In the genomic region with DNA sequence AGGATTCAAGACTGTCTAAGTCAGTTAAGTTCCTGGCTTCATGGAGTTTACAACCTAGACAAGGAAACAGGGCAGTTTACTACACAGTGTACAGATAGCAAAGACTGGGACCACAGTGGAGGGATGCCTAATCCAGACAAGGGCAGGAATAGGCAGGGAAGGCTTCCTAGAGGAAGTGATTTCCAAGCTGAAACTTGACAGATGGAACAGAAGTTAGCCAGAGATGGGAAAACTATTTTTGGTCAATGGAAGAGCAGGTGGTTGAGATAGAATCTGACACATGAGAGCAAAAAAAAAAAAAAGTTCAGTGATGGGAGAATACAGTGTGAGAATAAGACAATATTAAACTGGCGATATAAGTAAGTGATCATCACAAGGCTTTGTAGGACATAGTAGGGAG, we compare ENCODE assay signal across 3 cellular contexts.
TF ChIP-seq lines count a peak whose summit lies in the region.

No MANE protein-coding gene starts in this region.

TF ChIP-seq in A549, 52 proteins besides CTCF, POLR2A, EP300 and RAD21 (continued from another document):
- TF ChIP-seq, protein P1, sequence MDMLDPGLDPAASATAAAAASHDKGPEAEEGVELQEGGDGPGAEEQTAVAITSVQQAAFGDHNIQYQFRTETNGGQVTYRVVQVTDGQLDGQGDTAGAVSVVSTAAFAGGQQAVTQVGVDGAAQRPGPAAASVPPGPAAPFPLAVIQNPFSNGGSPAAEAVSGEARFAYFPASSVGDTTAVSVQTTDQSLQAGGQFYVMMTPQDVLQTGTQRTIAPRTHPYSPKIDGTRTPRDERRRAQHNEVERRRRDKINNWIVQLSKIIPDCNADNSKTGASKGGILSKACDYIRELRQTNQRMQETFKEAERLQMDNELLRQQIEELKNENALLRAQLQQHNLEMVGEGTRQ (IDR thresholded peaks at IDR 0.05), result no peak
- no peak for TF ChIP-seq SMC3 (IDR thresholded peaks at IDR 0.05)

TF ChIP-seq in HCT116, 20 proteins besides CTCF, POLR2A, EP300 and RAD21 (continued from another document):
- TF ChIP-seq, protein P2, sequence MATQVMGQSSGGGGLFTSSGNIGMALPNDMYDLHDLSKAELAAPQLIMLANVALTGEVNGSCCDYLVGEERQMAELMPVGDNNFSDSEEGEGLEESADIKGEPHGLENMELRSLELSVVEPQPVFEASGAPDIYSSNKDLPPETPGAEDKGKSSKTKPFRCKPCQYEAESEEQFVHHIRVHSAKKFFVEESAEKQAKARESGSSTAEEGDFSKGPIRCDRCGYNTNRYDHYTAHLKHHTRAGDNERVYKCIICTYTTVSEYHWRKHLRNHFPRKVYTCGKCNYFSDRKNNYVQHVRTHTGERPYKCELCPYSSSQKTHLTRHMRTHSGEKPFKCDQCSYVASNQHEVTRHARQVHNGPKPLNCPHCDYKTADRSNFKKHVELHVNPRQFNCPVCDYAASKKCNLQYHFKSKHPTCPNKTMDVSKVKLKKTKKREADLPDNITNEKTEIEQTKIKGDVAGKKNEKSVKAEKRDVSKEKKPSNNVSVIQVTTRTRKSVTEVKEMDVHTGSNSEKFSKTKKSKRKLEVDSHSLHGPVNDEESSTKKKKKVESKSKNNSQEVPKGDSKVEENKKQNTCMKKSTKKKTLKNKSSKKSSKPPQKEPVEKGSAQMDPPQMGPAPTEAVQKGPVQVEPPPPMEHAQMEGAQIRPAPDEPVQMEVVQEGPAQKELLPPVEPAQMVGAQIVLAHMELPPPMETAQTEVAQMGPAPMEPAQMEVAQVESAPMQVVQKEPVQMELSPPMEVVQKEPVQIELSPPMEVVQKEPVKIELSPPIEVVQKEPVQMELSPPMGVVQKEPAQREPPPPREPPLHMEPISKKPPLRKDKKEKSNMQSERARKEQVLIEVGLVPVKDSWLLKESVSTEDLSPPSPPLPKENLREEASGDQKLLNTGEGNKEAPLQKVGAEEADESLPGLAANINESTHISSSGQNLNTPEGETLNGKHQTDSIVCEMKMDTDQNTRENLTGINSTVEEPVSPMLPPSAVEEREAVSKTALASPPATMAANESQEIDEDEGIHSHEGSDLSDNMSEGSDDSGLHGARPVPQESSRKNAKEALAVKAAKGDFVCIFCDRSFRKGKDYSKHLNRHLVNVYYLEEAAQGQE (IDR thresholded peaks at IDR 0.05; ENCODE audit: low read depth), result no peak
- TF ChIP-seq EZH2 (IDR thresholded peaks at IDR 0.05), result no peak
- TF ChIP-seq ZNF274 (IDR thresholded peaks at IDR 0.05; ENCODE audit: low read depth, low read length), result no peak
- no peak for TF ChIP-seq EGR1 (IDR thresholded peaks at IDR 0.05; ENCODE audit: low read depth)

TF ChIP-seq in liver, 16 proteins besides CTCF, POLR2A, EP300 and RAD21:
- TF ChIP-seq, protein P2 (IDR thresholded peaks at IDR 0.05), result no peak
- TF ChIP-seq YY1 (IDR thresholded peaks at IDR 0.05), result no peak
- TF ChIP-seq, protein P3, sequence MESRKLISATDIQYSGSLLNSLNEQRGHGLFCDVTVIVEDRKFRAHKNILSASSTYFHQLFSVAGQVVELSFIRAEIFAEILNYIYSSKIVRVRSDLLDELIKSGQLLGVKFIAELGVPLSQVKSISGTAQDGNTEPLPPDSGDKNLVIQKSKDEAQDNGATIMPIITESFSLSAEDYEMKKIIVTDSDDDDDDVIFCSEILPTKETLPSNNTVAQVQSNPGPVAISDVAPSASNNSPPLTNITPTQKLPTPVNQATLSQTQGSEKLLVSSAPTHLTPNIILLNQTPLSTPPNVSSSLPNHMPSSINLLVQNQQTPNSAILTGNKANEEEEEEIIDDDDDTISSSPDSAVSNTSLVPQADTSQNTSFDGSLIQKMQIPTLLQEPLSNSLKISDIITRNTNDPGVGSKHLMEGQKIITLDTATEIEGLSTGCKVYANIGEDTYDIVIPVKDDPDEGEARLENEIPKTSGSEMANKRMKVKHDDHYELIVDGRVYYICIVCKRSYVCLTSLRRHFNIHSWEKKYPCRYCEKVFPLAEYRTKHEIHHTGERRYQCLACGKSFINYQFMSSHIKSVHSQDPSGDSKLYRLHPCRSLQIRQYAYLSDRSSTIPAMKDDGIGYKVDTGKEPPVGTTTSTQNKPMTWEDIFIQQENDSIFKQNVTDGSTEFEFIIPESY (IDR thresholded peaks at IDR 0.05), result no peak
- no peak for TF ChIP-seq HNF4A (conservative IDR thresholded peaks at IDR 0.05)
- TF ChIP-seq GABPA (IDR thresholded peaks at IDR 0.05 in 1 of 2, conservative IDR thresholded peaks at IDR 0.05 in 1 of 2), result no peak
- no peak for TF ChIP-seq SP1 (IDR thresholded peaks at IDR 0.05)
- TF ChIP-seq FOXA2 (IDR thresholded peaks at IDR 0.05), result no peak
- no peak for TF ChIP-seq TAF1 (conservative IDR thresholded peaks at IDR 0.05)
- no peak for TF ChIP-seq EGR1 (IDR thresholded peaks at IDR 0.05; ENCODE audit: low read depth in 2 of 2)
- TF ChIP-seq, protein P4, sequence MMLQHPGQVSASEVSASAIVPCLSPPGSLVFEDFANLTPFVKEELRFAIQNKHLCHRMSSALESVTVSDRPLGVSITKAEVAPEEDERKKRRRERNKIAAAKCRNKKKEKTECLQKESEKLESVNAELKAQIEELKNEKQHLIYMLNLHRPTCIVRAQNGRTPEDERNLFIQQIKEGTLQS (IDR thresholded peaks at IDR 0.05), result no peak
- TF ChIP-seq, protein P5, sequence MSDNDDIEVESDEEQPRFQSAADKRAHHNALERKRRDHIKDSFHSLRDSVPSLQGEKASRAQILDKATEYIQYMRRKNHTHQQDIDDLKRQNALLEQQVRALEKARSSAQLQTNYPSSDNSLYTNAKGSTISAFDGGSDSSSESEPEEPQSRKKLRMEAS (IDR thresholded peaks at IDR 0.05), result no peak
- TF ChIP-seq NR2F2 (IDR thresholded peaks at IDR 0.05), result no peak
- no peak for TF ChIP-seq RXRA (IDR thresholded peaks at IDR 0.05)
- no peak for TF ChIP-seq FOXA1 (IDR thresholded peaks at IDR 0.05)
- TF ChIP-seq HNF4G (IDR thresholded peaks at IDR 0.05), result no peak
- TF ChIP-seq JUND (IDR thresholded peaks at IDR 0.05), result no peak
